ENCODE assay signal across 1 cellular context in genomic region chr11:80320765-80321164, GRCh38.
TF ChIP-seq lines count a peak whose summit lies in the region.

No MANE protein-coding gene starts in this region.

TF ChIP-seq in GM23338, 12 proteins besides CTCF, POLR2A, EP300 and RAD21 (continued from another document):
- TF ChIP-seq, protein P1, sequence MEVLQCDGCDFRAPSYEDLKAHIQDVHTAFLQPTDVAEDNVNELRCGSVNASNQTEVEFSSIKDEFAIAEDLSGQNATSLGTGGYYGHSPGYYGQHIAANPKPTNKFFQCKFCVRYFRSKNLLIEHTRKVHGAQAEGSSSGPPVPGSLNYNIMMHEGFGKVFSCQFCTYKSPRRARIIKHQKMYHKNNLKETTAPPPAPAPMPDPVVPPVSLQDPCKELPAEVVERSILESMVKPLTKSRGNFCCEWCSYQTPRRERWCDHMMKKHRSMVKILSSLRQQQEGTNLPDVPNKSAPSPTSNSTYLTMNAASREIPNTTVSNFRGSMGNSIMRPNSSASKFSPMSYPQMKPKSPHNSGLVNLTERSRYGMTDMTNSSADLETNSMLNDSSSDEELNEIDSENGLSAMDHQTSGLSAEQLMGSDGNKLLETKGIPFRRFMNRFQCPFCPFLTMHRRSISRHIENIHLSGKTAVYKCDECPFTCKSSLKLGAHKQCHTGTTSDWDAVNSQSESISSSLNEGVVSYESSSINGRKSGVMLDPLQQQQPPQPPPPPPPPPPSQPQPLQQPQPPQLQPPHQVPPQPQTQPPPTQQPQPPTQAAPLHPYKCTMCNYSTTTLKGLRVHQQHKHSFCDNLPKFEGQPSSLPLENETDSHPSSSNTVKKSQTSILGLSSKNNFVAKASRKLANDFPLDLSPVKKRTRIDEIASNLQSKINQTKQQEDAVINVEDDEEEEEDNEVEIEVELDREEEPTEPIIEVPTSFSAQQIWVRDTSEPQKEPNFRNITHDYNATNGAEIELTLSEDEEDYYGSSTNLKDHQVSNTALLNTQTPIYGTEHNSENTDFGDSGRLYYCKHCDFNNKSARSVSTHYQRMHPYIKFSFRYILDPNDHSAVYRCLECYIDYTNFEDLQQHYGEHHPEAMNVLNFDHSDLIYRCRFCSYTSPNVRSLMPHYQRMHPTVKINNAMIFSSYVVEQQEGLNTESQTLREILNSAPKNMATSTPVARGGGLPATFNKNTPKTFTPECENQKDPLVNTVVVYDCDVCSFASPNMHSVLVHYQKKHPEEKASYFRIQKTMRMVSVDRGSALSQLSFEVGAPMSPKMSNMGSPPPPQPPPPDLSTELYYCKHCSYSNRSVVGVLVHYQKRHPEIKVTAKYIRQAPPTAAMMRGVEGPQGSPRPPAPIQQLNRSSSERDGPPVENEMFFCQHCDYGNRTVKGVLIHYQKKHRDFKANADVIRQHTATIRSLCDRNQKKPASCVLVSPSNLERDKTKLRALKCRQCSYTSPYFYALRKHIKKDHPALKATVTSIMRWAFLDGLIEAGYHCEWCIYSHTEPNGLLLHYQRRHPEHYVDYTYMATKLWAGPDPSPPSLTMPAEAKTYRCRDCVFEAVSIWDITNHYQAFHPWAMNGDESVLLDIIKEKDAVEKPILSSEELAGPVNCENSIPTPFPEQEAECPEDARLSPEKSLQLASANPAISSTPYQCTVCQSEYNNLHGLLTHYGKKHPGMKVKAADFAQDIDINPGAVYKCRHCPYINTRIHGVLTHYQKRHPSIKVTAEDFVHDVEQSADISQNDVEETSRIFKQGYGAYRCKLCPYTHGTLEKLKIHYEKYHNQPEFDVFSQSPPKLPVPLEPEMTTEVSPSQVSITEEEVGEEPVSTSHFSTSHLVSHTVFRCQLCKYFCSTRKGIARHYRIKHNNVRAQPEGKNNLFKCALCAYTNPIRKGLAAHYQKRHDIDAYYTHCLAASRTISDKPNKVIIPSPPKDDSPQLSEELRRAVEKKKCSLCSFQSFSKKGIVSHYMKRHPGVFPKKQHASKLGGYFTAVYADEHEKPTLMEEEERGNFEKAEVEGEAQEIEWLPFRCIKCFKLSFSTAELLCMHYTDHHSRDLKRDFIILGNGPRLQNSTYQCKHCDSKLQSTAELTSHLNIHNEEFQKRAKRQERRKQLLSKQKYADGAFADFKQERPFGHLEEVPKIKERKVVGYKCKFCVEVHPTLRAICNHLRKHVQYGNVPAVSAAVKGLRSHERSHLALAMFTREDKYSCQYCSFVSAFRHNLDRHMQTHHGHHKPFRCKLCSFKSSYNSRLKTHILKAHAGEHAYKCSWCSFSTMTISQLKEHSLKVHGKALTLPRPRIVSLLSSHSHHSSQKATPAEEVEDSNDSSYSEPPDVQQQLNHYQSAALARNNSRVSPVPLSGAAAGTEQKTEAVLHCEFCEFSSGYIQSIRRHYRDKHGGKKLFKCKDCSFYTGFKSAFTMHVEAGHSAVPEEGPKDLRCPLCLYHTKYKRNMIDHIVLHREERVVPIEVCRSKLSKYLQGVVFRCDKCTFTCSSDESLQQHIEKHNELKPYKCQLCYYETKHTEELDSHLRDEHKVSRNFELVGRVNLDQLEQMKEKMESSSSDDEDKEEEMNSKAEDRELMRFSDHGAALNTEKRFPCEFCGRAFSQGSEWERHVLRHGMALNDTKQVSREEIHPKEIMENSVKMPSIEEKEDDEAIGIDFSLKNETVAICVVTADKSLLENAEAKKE (CRISPR knock-in tag; IDR thresholded peaks at IDR 0.05), result no peak
- no peak for TF ChIP-seq JUNB (IDR thresholded peaks at IDR 0.05; ENCODE audit: unreplicated experiment)
- no peak for TF ChIP-seq NANOG (IDR thresholded peaks at IDR 0.05; ENCODE audit: borderline replicate concordance)
